Comparison of ENCODE assay signal across 9 cellular contexts in genomic region chr9:89405832-89406231, GRCh38.
DNase-seq lines count a peak whose midpoint lies in the region; ATAC-seq and TF ChIP-seq lines count a peak whose summit lies in the region.
"Had no signal": no experiment of that assay in that cellular context is flagged by ENCODE, and none has a peak within 500 bp of the region (broad histone marks: within the 10 kb centered on the region; RNA-seq: fewer than 3 reads in every experiment).

No MANE protein-coding gene starts in this region.

- no peak for DNase-seq in T-helper 2 cell treated with Interferon-gamma antibody and Interleukin-4, amounts not matched to agents 5 μg/mL and 100 μg/mL, for 36 hours (ENCODE audit: low spot score)
- DNase-seq in T-helper 2 cell, result no peak
- peak in 9 of 61 donors; percentile 13 to 60 (median 21) for DNase-seq in caudate nucleus (lab: John Stamatoyannopoulos, UW)
- DNase-seq in stimulated activated naive B cell treated with anti-CD40 and anti-IgM and Interleukin-4, amounts not matched to agents 10 μg/mL and 1 μg/mL and 100 μg/mL, for 72 hours, result no peak
- DNase-seq in Karpas-422, result no peak
- no peak for DNase-seq in ascending aorta (ENCODE audit: low spot score in 2 of 2)
- no peak for DNase-seq in H4 (ENCODE audit: low spot score)

- no peak for TF ChIP-seq CTCF in ascending aorta (IDR thresholded peaks at IDR 0.05)

- peak overlapping the region; percentile 88 for H3K27ac Mint-ChIP-seq in T-helper 2 cell treated with Interferon-gamma antibody and Interleukin-4, amounts not matched to agents 5 μg/mL and 100 μg/mL, for 36 hours
- H3K27ac Mint-ChIP-seq in stimulated activated naive B cell treated with anti-CD40 and anti-IgM and Interleukin-4, amounts not matched to agents 10 μg/mL and 1 μg/mL and 100 μg/mL, for 72 hours, result peak overlapping the region; percentile 92

- H3K4me3 ChIP-seq in Karpas-422 (ENCODE audit: low read length), result no peak overlapping the region
- no peak overlapping the region for H3K4me3 ChIP-seq in ascending aorta
- H3K4me3 ChIP-seq: A549 had no signal

- peak overlapping the region; percentile 1 for H3K4me3 Mint-ChIP-seq in T-helper 2 cell treated with Interferon-gamma antibody and Interleukin-4, amounts not matched to agents 5 μg/mL and 100 μg/mL, for 36 hours
- peak overlapping the region; percentile 80 to 82 for H3K4me3 Mint-ChIP-seq in stimulated activated naive B cell treated with anti-CD40 and anti-IgM and Interleukin-4, amounts not matched to agents 10 μg/mL and 1 μg/mL and 100 μg/mL, for 72 hours

- H3K27me3 Mint-ChIP-seq in T-helper 2 cell treated with Interferon-gamma antibody and Interleukin-4, amounts not matched to agents 5 μg/mL and 100 μg/mL, for 36 hours (ENCODE audit: low read depth), result no peaks in the 10 kb centered on the region
- H3K27me3 Mint-ChIP-seq in stimulated activated naive B cell treated with anti-CD40 and anti-IgM and Interleukin-4, amounts not matched to agents 10 μg/mL and 1 μg/mL and 100 μg/mL, for 72 hours, result no peaks in the 10 kb centered on the region

- H3K9me3 Mint-ChIP-seq in T-helper 2 cell treated with Interferon-gamma antibody and Interleukin-4, amounts not matched to agents 5 μg/mL and 100 μg/mL, for 36 hours, result peaks cover 5% of the 10 kb centered on the region
- H3K9me3 Mint-ChIP-seq in stimulated activated naive B cell treated with anti-CD40 and anti-IgM and Interleukin-4, amounts not matched to agents 10 μg/mL and 1 μg/mL and 100 μg/mL, for 72 hours, result peaks cover 4 to 5% of the 10 kb centered on the region in 2 donors

- peaks cover 56% of the 10 kb centered on the region for H3K4me1 Mint-ChIP-seq in T-helper 2 cell treated with Interferon-gamma antibody and Interleukin-4, amounts not matched to agents 5 μg/mL and 100 μg/mL, for 36 hours (ENCODE audit: low read depth)
- H3K4me1 Mint-ChIP-seq in stimulated activated naive B cell treated with anti-CD40 and anti-IgM and Interleukin-4, amounts not matched to agents 10 μg/mL and 1 μg/mL and 100 μg/mL, for 72 hours, result peaks cover 79 to 93% of the 10 kb centered on the region in 2 donors

- H3K4me1 ChIP-seq in Karpas-422 (ENCODE audit: low read length) (peaks cover 7% of the 10 kb centered on the region), ascending aorta (no peaks in the 10 kb centered on the region)
- H3K4me1 ChIP-seq: A549 had no signal

- no peak overlapping the region; the same call in 1 of the 2 replicates for H3K9ac ChIP-seq in Karpas-422 (ENCODE audit: low read length)

- no peaks in the 10 kb centered on the region for H3K9me3 ChIP-seq in Karpas-422 (ENCODE audit: low read length)
- peaks cover 0 to 5% of the 10 kb centered on the region in 2 donors for H3K9me3 ChIP-seq in ascending aorta
- H3K9me3 ChIP-seq: A549 had no signal

- H2AFZ ChIP-seq in Karpas-422 (ENCODE audit: low read length), result no peak overlapping the region

- H3K9me2 ChIP-seq in Karpas-422 (replicated peaks; ENCODE audit: insufficient read depth, low read length), result no peaks in the 10 kb centered on the region

- ATAC-seq in HG02981 (IDR thresholded peaks at IDR 0.05; ENCODE audit: unreplicated experiment), result peak; percentile 57
- peak; percentile 58 to 62 for ATAC-seq in stimulated activated naive B cell treated with anti-CD40 and anti-IgM and Interleukin-4, amounts not matched to agents 10 μg/mL and 1 μg/mL and 100 μg/mL, for 72 hours (replicated peaks)
- ATAC-seq: A549 had no signal

- no peaks in the 10 kb centered on the region for H3K79me2 ChIP-seq in Karpas-422 (ENCODE audit: low read length)

- intact Hi-C loops in ascending aorta (cut with DNase I), result no loop called here

- no peaks in the 10 kb centered on the region for H3K36me3 ChIP-seq in Karpas-422 (ENCODE audit: insufficient read depth, low read length)
- peaks cover 0 to 5% of the 10 kb centered on the region in 2 donors for H3K36me3 ChIP-seq in ascending aorta

- peak overlapping the region; percentile 41 for H3K27ac ChIP-seq in caudate nucleus (ENCODE audit: low read depth, low read length)
- no peak overlapping the region for H3K27ac ChIP-seq in Karpas-422 (ENCODE audit: low read length)
- H3K27ac ChIP-seq in ascending aorta, result no peak overlapping the region
- H3K27ac ChIP-seq: A549 had no signal

- no peak overlapping the region for H3K4me2 ChIP-seq in Karpas-422 (ENCODE audit: low read depth, low read length, poor library complexity, severe bottlenecking)
- H3K4me2 ChIP-seq: A549 had no signal

- H3K27me3 ChIP-seq in Karpas-422 (ENCODE audit: low read length), result no peaks in the 10 kb centered on the region
- no peaks in the 10 kb centered on the region for H3K27me3 ChIP-seq in ascending aorta

- H4K20me1 ChIP-seq in Karpas-422 (ENCODE audit: insufficient read depth, low read depth, low read length), result peaks cover 11% of the 10 kb centered on the region; the same call in 1 of the 2 replicates

- peaks cover 94% of the 10 kb centered on the region for H3K36me3 Mint-ChIP-seq in T-helper 2 cell treated with Interferon-gamma antibody and Interleukin-4, amounts not matched to agents 5 μg/mL and 100 μg/mL, for 36 hours (ENCODE audit: low read depth)
- H3K36me3 Mint-ChIP-seq in stimulated activated naive B cell treated with anti-CD40 and anti-IgM and Interleukin-4, amounts not matched to agents 10 μg/mL and 1 μg/mL and 100 μg/mL, for 72 hours, result peaks cover 59 to 85% of the 10 kb centered on the region in 2 donors
